Comparison of ENCODE assay signal across 6 cellular contexts in the genomic region with DNA sequence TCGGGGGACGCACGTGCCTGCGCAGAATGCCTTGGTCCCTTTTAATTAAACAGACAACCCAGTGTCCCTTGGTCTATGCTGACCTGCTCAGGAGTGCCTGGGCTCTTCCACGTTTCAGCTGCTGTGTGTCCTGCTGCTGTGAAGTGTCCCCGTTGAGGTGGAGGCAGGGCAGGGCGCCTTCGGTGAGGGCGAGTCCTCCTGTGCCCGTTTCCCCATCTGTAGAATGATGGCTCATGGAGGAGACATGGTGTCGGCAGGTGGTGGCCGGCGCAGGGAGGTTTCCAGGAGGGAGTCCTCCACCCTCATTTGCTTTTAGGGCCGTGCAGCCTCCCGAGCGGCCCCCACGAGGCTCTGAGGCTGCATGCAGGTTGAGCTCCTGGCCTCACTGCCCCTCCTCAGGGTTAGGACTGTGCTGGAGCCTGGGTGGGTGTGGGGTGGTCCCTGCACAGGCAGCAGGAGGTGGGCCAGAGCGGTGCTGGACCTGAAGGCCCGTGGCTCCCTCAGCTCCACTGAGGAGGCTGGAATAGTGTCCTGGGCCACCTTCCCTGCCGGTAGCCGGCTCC. TPM values are rescaled to one million over a fixed set of nuclear protein-coding genes. Genes with fewer than 3 reads are reported as not detected.
DNase-seq lines count a peak whose midpoint lies in the region; ATAC-seq and TF ChIP-seq lines count a peak whose summit lies in the region.

No MANE protein-coding gene starts in this region.

- H3K9me3 Mint-ChIP-seq in MCF 10A (ENCODE audit: unreplicated experiment) = no peaks in the 10 kb centered on the region
- H3K9me3 Mint-ChIP-seq in nephron progenitor cell = no peaks in the 10 kb centered on the region

- peaks cover 44% of the 10 kb centered on the region for H3K4me1 Mint-ChIP-seq in MCF 10A (ENCODE audit: insufficient read depth, unreplicated experiment)
- peaks cover 67% of the 10 kb centered on the region for H3K4me1 Mint-ChIP-seq in nephron progenitor cell

- H3K4me3 ChIP-seq in HCT116 (replicated peaks in 1 of 2; ENCODE audit: low read depth in 1 of 2, low read length in 2 of 2) = no peak overlapping the region
- no peak overlapping the region for H3K4me3 ChIP-seq in MM.1S (ENCODE audit: low read length)

- TF ChIP-seq RAD21 in HCT116 (IDR thresholded peaks at IDR 0.05; ENCODE audit: low read depth) = no peak

- no peaks in the 10 kb centered on the region for H3F3A ChIP-seq in MM.1S (ENCODE audit: insufficient read depth, low read length)

- CTCF ChIA-PET in HCT116 (lab: Charles Lee) = interaction anchor here (1.0 to 2.3 kb wide), 3 partner anchors 31 to 101 kb away, joined by 3 to 5 read pairs (median 4); no protein-coding TSS in a partner anchor
- CTCF ChIA-PET in MCF 10A (lab: Yijun Ruan, JAX) = interaction anchor here (1.5 kb wide), 1 partner anchor 29 kb away, joined by 6 read pairs; no protein-coding TSS in a partner anchor

- no peak for ATAC-seq in HCT116

- H3K4me2 ChIP-seq in HCT116 (ENCODE audit: low read length) = 0 out of 2 replicates have a peak overlapping the region, but pooled peaks have one; percentile 36
- H3K4me2 ChIP-seq in MM.1S (ENCODE audit: low read depth, low read length) = no peak overlapping the region

- H3K27ac ChIP-seq in HCT116 (ENCODE audit: low read depth, low read length) = peak overlapping the region; percentile 56; the same call in 1 of the 2 replicates
- H3K27ac ChIP-seq in MM.1S (ENCODE audit: low read length) = no peak overlapping the region

- H3K27ac Mint-ChIP-seq in MCF 10A (ENCODE audit: low read depth, unreplicated experiment) (peak overlapping the region; percentile 89), nephron progenitor cell (peak overlapping the region; percentile 93)

- H4K20me1 ChIP-seq in HCT116 (ENCODE audit: insufficient read depth) (no peaks in the 10 kb centered on the region), MM.1S (ENCODE audit: insufficient read depth, low read length) (peaks cover 3% of the 10 kb centered on the region; the same call in 1 of the 2 replicates)

- H2AFZ ChIP-seq in HCT116 (ENCODE audit: low read depth, low read length, poor library complexity, severe bottlenecking) (no peak overlapping the region), MM.1S (ENCODE audit: low read length) (no peak overlapping the region)

- DNase-seq in HCT116 (ENCODE audit: low read depth, low spot score) = no peak
- DNase-seq in MCF 10A (ENCODE audit: unreplicated experiment) = no peak
- no peak for DNase-seq in nephron progenitor cell
- DNase-seq in D341Med (ENCODE audit: low spot score) = no peak
- no peak for DNase-seq in MM.1S
- no peak for DNase-seq in inferior parietal cortex (ENCODE audit: extremely low spot score)

- TF ChIP-seq CTCF in HCT116 (IDR thresholded peaks at IDR 0.05 in 2 of 3, conservative IDR thresholded peaks at IDR 0.05 in 1 of 3; ENCODE audit: borderline replicate concordance in 1 of 3, insufficient read depth in 1 of 3, low read depth in 2 of 3, low read length in 2 of 3) (no peak), MCF 10A (IDR thresholded peaks at IDR 0.05; ENCODE audit: unreplicated experiment) (no peak), nephron progenitor cell (IDR thresholded peaks at IDR 0.05) (no peak), MM.1S (IDR thresholded peaks at IDR 0.05; ENCODE audit: low read length) (no peak)

- H3K79me2 ChIP-seq in HCT116 (ENCODE audit: insufficient read depth, low read length) (peaks cover 96% of the 10 kb centered on the region), MM.1S (ENCODE audit: low read length) (peaks cover 94% of the 10 kb centered on the region)

- no peaks in the 10 kb centered on the region for H3K27me3 Mint-ChIP-seq in MCF 10A (ENCODE audit: insufficient read depth, unreplicated experiment)
- no peaks in the 10 kb centered on the region for H3K27me3 Mint-ChIP-seq in nephron progenitor cell (ENCODE audit: low read depth, poor library complexity)

- intact Hi-C loops in HCT116 (cut with micrococcal nuclease) = no loop called here
- intact Hi-C loops in MCF 10A (cut with micrococcal nuclease) = no loop called here

- BruUV-seq in HCT116 (replicated peaks; lab: Mats Ljungman, UMichigan) = no TSS peak
- TSS peak; percentile 18 for BruUV-seq in MCF 10A (replicated peaks; lab: Mats Ljungman, UMichigan)

- RAD21 ChIA-PET in HCT116 (lab: Charles Lee; ENCODE audit: low non-redundant PET in 1 of 2, low total read pairs in 2 of 2, uncharacterized antibody in 2 of 2, unreplicated experiment in 2 of 2) = no interaction called here

- H3K4me1 ChIP-seq in HCT116 (ENCODE audit: control insufficient read depth in 1 of 2, insufficient read depth in 2 of 2, low read length in 2 of 2) = peaks cover 22 to 64% of the 10 kb centered on the region in 2 experiments
- H3K4me1 ChIP-seq in MM.1S (ENCODE audit: low read length) = no peaks in the 10 kb centered on the region

- H3K36me3 Mint-ChIP-seq in MCF 10A (ENCODE audit: insufficient read depth, unreplicated experiment) (peaks cover 48% of the 10 kb centered on the region), nephron progenitor cell (ENCODE audit: low read depth) (peaks cover 22% of the 10 kb centered on the region)

- H3K9ac ChIP-seq in HCT116 (ENCODE audit: low read length) = 0 out of 2 replicates have a peak overlapping the region, but pooled peaks have one; percentile 23
- no peak overlapping the region for H3K9ac ChIP-seq in MM.1S (ENCODE audit: low read length)

- H3K4me3 Mint-ChIP-seq in MCF 10A (ENCODE audit: unreplicated experiment) = peak overlapping the region; percentile 63
- H3K4me3 Mint-ChIP-seq in nephron progenitor cell = peak overlapping the region; percentile 63

- H3K9me2 ChIP-seq in HCT116 (ENCODE audit: insufficient read depth) (no peaks in the 10 kb centered on the region), MM.1S (replicated peaks; ENCODE audit: insufficient read depth, low read length) (no peaks in the 10 kb centered on the region)

- H3K9me3 ChIP-seq in HCT116 (ENCODE audit: control insufficient read depth in 1 of 2, insufficient read depth in 1 of 2, low read depth in 1 of 2, low read length in 2 of 2) = no peaks in the 10 kb centered on the region
- H3K9me3 ChIP-seq in MM.1S (replicated peaks; ENCODE audit: insufficient read depth, low read length) = no peaks in the 10 kb centered on the region

- POLR2A ChIA-PET in HCT116 (lab: Charles Lee) = no interaction called here
- POLR2A ChIA-PET in MCF 10A (lab: Yijun Ruan, JAX) = interaction anchor here (0.7 to 2.9 kb wide), 17 partner anchors 10 to 335 kb away, joined by 3 to 16 read pairs (median 4); a partner anchor contains a TSS

- no peaks in the 10 kb centered on the region for H3K27me3 ChIP-seq in HCT116 (ENCODE audit: insufficient read depth, low read length)
- no peaks in the 10 kb centered on the region for H3K27me3 ChIP-seq in MM.1S (replicated peaks; ENCODE audit: insufficient read depth, low read length)

- H3K36me3 ChIP-seq in HCT116 (ENCODE audit: control insufficient read depth in 1 of 2, insufficient read depth in 2 of 2, low read length in 2 of 2) (peaks cover 2 to 24% of the 10 kb centered on the region in 2 experiments; a peak in 2 of 4 replicates), MM.1S (replicated peaks; ENCODE audit: insufficient read depth, low read length) (no peaks in the 10 kb centered on the region; the same call in 1 of the 2 replicates)

- no peak for TF ChIP-seq POLR2A in HCT116 (IDR thresholded peaks at IDR 0.05; ENCODE audit: borderline replicate concordance, extremely low read depth, insufficient read depth, insufficient read length)

TF ChIP-seq in HCT116, 20 proteins besides CTCF, POLR2A, EP300 and RAD21 (continues in another document):
- TF ChIP-seq ZFX (IDR thresholded peaks at IDR 0.05) (no peak), SP1 (IDR thresholded peaks at IDR 0.05; ENCODE audit: low read depth) (no peak), CBX3 (IDR thresholded peaks at IDR 0.05; ENCODE audit: low read depth) (no peak), YY1 (IDR thresholded peaks at IDR 0.05; ENCODE audit: extremely low read depth, insufficient replicate concordance, low read depth, low read length) (no peak), ELF1 (IDR thresholded peaks at IDR 0.05; ENCODE audit: borderline replicate concordance, low read depth) (no peak), CEBPB (IDR thresholded peaks at IDR 0.05; ENCODE audit: low read depth) (no peak), JUND (IDR thresholded peaks at IDR 0.05) (no peak)
- TF ChIP-seq, protein P1, sequence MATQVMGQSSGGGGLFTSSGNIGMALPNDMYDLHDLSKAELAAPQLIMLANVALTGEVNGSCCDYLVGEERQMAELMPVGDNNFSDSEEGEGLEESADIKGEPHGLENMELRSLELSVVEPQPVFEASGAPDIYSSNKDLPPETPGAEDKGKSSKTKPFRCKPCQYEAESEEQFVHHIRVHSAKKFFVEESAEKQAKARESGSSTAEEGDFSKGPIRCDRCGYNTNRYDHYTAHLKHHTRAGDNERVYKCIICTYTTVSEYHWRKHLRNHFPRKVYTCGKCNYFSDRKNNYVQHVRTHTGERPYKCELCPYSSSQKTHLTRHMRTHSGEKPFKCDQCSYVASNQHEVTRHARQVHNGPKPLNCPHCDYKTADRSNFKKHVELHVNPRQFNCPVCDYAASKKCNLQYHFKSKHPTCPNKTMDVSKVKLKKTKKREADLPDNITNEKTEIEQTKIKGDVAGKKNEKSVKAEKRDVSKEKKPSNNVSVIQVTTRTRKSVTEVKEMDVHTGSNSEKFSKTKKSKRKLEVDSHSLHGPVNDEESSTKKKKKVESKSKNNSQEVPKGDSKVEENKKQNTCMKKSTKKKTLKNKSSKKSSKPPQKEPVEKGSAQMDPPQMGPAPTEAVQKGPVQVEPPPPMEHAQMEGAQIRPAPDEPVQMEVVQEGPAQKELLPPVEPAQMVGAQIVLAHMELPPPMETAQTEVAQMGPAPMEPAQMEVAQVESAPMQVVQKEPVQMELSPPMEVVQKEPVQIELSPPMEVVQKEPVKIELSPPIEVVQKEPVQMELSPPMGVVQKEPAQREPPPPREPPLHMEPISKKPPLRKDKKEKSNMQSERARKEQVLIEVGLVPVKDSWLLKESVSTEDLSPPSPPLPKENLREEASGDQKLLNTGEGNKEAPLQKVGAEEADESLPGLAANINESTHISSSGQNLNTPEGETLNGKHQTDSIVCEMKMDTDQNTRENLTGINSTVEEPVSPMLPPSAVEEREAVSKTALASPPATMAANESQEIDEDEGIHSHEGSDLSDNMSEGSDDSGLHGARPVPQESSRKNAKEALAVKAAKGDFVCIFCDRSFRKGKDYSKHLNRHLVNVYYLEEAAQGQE (IDR thresholded peaks at IDR 0.05; ENCODE audit: low read depth) = no peak

RNA-seq across cellular contexts. Expression of a gene that starts 8.8 kb away (rescaled TPM):
- total RNA-seq in HCT116 (2021; ENCODE audit: unreplicated experiment) (86.9 TPM), MCF 10A (2022) (63.1 and 65.6 TPM in 2 replicates)
- 67.3 and 71.4 TPM in 2 replicates for polyA plus RNA-seq in HCT116 (2012)

RNA-seq across cellular contexts. Expression of a gene that starts 23.4 kb away (rescaled TPM):
- total RNA-seq in HCT116 (2021; ENCODE audit: unreplicated experiment) (23.8 TPM), MCF 10A (2022) (7.0 and 8.2 TPM in 2 replicates)
- 11.1 and 11.8 TPM in 2 replicates for polyA plus RNA-seq in HCT116 (2012)

RNA-seq across cellular contexts. Expression of a gene that starts 27.2 kb away (rescaled TPM):
- total RNA-seq in HCT116 (2021; ENCODE audit: unreplicated experiment) = 428 TPM
- polyA plus RNA-seq in HCT116 (2012) = 468 and 508 TPM in 2 replicates
- 256 and 258 TPM in 2 replicates for total RNA-seq in MCF 10A (2022)

RNA-seq across cellular contexts. Expression of a gene that starts 34.0 kb away (rescaled TPM):
- total RNA-seq in HCT116 (2021; ENCODE audit: unreplicated experiment) (146 TPM), MCF 10A (2022) (73.6 and 96.9 TPM in 2 replicates)
- 63.2 and 79.4 TPM in 2 replicates for polyA plus RNA-seq in HCT116 (2012)

RNA-seq across cellular contexts. Expression of a gene that starts 40.3 kb away (rescaled TPM):
- total RNA-seq in HCT116 (2021; ENCODE audit: unreplicated experiment) = 66.4 TPM
- 35.8 and 46.2 TPM in 2 replicates for polyA plus RNA-seq in HCT116 (2012)
- 99.6 and 123 TPM in 2 replicates for total RNA-seq in MCF 10A (2022)
